In the genomic region with DNA sequence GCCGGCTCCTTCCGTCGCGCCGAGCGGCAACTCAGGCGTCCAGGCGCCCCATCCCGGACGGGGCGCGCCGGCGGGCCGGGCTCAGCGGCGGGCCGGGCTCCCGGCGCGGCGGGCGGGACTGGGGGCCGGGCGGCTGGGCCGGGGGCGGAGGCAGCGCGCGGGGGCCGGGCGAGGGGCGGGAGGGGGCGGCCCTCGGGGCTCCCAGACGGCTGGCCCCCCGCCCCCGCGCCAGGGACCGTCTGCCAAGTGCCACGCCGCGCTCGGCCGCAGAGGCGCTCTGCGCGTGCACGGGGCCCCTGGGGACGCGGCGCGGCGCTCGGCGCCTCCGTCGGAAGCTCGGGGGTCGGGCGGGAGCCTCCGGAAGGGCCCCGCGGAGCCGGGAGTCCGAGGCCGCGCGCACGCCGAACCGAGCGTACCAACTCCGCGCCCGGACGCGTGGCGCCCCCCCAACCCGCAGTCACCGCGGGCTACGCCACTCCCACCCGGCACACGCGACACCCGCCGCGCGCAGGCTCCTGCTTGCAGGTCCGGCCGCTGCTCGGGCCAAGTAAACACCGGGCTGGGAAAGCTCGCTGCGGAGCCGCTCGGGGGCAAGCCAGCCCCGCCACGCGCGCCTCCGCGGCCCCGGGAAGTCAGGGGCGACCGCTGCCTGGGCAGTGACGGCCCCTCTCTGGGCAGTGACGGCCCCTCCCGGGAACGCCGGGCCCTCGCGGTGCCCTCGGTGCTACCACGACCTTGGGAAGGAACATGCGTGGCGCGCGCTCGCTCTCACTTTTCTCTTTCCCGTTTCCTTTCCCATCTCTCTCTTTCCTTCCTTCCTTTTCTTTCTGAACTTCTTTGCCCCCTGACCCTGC, we compare ENCODE assay signal across 8 cellular contexts. TPM values are rescaled to one million over a fixed set of nuclear protein-coding genes. Genes with fewer than 3 reads are reported as not detected.
DNase-seq lines count a peak whose midpoint lies in the region; ATAC-seq and TF ChIP-seq lines count a peak whose summit lies in the region.

A gene with protein sequence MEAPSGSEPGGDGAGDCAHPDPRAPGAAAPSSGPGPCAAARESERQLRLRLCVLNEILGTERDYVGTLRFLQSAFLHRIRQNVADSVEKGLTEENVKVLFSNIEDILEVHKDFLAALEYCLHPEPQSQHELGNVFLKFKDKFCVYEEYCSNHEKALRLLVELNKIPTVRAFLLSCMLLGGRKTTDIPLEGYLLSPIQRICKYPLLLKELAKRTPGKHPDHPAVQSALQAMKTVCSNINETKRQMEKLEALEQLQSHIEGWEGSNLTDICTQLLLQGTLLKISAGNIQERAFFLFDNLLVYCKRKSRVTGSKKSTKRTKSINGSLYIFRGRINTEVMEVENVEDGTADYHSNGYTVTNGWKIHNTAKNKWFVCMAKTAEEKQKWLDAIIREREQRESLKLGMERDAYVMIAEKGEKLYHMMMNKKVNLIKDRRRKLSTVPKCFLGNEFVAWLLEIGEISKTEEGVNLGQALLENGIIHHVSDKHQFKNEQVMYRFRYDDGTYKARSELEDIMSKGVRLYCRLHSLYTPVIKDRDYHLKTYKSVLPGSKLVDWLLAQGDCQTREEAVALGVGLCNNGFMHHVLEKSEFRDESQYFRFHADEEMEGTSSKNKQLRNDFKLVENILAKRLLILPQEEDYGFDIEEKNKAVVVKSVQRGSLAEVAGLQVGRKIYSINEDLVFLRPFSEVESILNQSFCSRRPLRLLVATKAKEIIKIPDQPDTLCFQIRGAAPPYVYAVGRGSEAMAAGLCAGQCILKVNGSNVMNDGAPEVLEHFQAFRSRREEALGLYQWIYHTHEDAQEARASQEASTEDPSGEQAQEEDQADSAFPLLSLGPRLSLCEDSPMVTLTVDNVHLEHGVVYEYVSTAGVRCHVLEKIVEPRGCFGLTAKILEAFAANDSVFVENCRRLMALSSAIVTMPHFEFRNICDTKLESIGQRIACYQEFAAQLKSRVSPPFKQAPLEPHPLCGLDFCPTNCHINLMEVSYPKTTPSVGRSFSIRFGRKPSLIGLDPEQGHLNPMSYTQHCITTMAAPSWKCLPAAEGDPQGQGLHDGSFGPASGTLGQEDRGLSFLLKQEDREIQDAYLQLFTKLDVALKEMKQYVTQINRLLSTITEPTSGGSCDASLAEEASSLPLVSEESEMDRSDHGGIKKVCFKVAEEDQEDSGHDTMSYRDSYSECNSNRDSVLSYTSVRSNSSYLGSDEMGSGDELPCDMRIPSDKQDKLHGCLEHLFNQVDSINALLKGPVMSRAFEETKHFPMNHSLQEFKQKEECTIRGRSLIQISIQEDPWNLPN (N-terminal part only) (minus strand): TSS at position 120 of the 854 bp plus-strand sequence. CDS start 139 bp downstream, outside the sequence.

- H3K36me3 Mint-ChIP-seq in mesothelial cell of epicardium, result no peaks in the 10 kb centered on the region

- no peaks in the 10 kb centered on the region for H3K27me3 ChIP-seq in endocrine pancreas (ENCODE audit: control insufficient read depth, insufficient read depth, low read length)

- H3K4me3 ChIP-seq in endocrine pancreas (ENCODE audit: control insufficient read depth, insufficient read depth, low read length), result peak within 1 kb of the TSS; percentile 47

- H3K4me3 Mint-ChIP-seq in mesothelial cell of epicardium, result peak within 1 kb of the TSS; percentile 81

- TF ChIP-seq CTCF in mesothelial cell of epicardium (IDR thresholded peaks at IDR 0.05; ENCODE audit: unreplicated experiment), result no peak

- peak within 1 kb of the TSS; percentile 74 for H3K9ac ChIP-seq in endocrine pancreas (ENCODE audit: control insufficient read depth, insufficient read depth, low read length)

- peak; percentile 79 to 87 for DNase-seq in NCI-H2081 (lab: John Stamatoyannopoulos, UW)
- no peak for DNase-seq in NCI-H2081 treated with DMSO at 0.1 percent for 48 hours (lab: John Stamatoyannopoulos, UW)
- peak; percentile 42 to 95 for DNase-seq in NCI-H526 (lab: John Stamatoyannopoulos, UW)
- DNase-seq in activated CD8-positive, alpha-beta memory T cell treated with anti-CD3 and anti-CD28 coated beads for 4 hours (ENCODE audit: low read depth in 2 of 2), result peak; percentile 60 to 69
- DNase-seq in mesothelial cell of epicardium (ENCODE audit: low spot score in 2 of 2, unreplicated experiment in 2 of 2), result peak; percentile 66 to 72
- peak; percentile 69 for DNase-seq in stimulated activated CD8-positive, alpha-beta memory T cell treated with anti-CD3 and anti-CD28 coated beads, Interleukin-15, amount 100 ng/mL, for 24 hours (ENCODE audit: low read depth)

- H3K9me3 Mint-ChIP-seq in mesothelial cell of epicardium, result no peaks in the 10 kb centered on the region

- no peaks in the 10 kb centered on the region for H3K4me1 ChIP-seq in endocrine pancreas (ENCODE audit: control insufficient read depth, insufficient read depth, low read length)

- H3K27me3 Mint-ChIP-seq in mesothelial cell of epicardium (ENCODE audit: low read depth), result peaks cover 73% of the 10 kb centered on the region

- peaks cover 31% of the 10 kb centered on the region for H3K4me1 Mint-ChIP-seq in mesothelial cell of epicardium

- peak within 1 kb of the TSS; percentile 73 for H3K27ac Mint-ChIP-seq in mesothelial cell of epicardium

- ATAC-seq in HG02970 (IDR thresholded peaks at IDR 0.05; ENCODE audit: low FRiP score, unreplicated experiment), result peak; percentile 50

- no peaks in the 10 kb centered on the region for H3K36me3 ChIP-seq in endocrine pancreas (ENCODE audit: control insufficient read depth, insufficient read depth, low read length)

- no peaks in the 10 kb centered on the region for H3K9me3 ChIP-seq in endocrine pancreas (ENCODE audit: control insufficient read depth, low read length)

RNA-seq across cellular contexts. Expression of the gene that starts here (rescaled TPM):
- 7.9 to 8.6 TPM (median 8.3 TPM) in 3 replicates for total RNA-seq in mesothelial cell of epicardium
